In genomic region chr6:2634151-2634964, GRCh38 we compare ENCODE assay signal across 8 cellular contexts.
DNase-seq lines count a peak whose midpoint lies in the region; ATAC-seq, FAIRE-seq and TF ChIP-seq lines count a peak whose summit lies in the region.

No MANE protein-coding gene starts in this region.

- H3K27me3 ChIP-seq in CD8-positive, alpha-beta memory T cell (ENCODE audit: insufficient read depth, low read length, poor library complexity, severe bottlenecking) = no peaks in the 10 kb centered on the region
- no peaks in the 10 kb centered on the region for H3K27me3 ChIP-seq in neuron (ENCODE audit: insufficient read depth, low read length)
- H3K27me3 ChIP-seq in stomach = peaks cover 0 to 5% (median 0%) of the 10 kb centered on the region in 3 donors

- TF ChIP-seq CTCF in LNCAP (IDR thresholded peaks at IDR 0.05) (peak; percentile 92), stomach (IDR thresholded peaks at IDR 0.05) (peak in 6 of 7 experiments; percentile 85 to 99 (median 94))

- no peak for TF ChIP-seq POLR2A in stomach (IDR thresholded peaks at IDR 0.05)

- peak overlapping the region; percentile 26 for H3K4me3 ChIP-seq in CD8-positive, alpha-beta memory T cell (ENCODE audit: low read length)
- H3K4me3 ChIP-seq in neuron (ENCODE audit: low read length) (peak overlapping the region; percentile 36), stomach (peak overlapping the region; percentile 45 to 66 (median 54))

- peaks cover 11% of the 10 kb centered on the region for H3K4me1 ChIP-seq in CD8-positive, alpha-beta memory T cell (ENCODE audit: insufficient read depth, low read length)
- H3K4me1 ChIP-seq in neuron (ENCODE audit: insufficient read depth, low read length) (peaks cover 4% of the 10 kb centered on the region), stomach (peaks cover 9 to 30% (median 22%) of the 10 kb centered on the region in 4 donors)

- POLR2A ChIA-PET in CD8-positive, alpha-beta memory T cell (lab: Charles Lee) = no interaction called here

- peak overlapping the region; percentile 57 to 74 (median 66) for H3K4me3 Mint-ChIP-seq in CD8-positive, alpha-beta memory T cell

- peak; percentile 72 for ATAC-seq in GM21526 (IDR thresholded peaks at IDR 0.05; ENCODE audit: low FRiP score, unreplicated experiment)

- no peaks in the 10 kb centered on the region for H3K9me3 ChIP-seq in CD8-positive, alpha-beta memory T cell (ENCODE audit: low read length)
- H3K9me3 ChIP-seq in neuron (ENCODE audit: low read length) (no peaks in the 10 kb centered on the region), stomach (no peaks in the 10 kb centered on the region)

- H3K27ac ChIP-seq in CD8-positive, alpha-beta memory T cell (ENCODE audit: low read depth, low read length) = no peak overlapping the region
- H3K27ac ChIP-seq in stomach = peak overlapping the region in 4 of 5 donors; percentile 42 to 78 (median 62)

- TF ChIP-seq EP300 in stomach (IDR thresholded peaks at IDR 0.05) = no peak

- no peaks in the 10 kb centered on the region for H3K9me3 Mint-ChIP-seq in CD8-positive, alpha-beta memory T cell

- H3K27me3 Mint-ChIP-seq in CD8-positive, alpha-beta memory T cell = peaks cover 12 to 32% of the 10 kb centered on the region in 2 donors

- no peak for FAIRE-seq in frontal cortex (lab: Jason Lieb, UNC)

- no peaks in the 10 kb centered on the region for H3K36me3 ChIP-seq in CD8-positive, alpha-beta memory T cell (ENCODE audit: insufficient read depth, low read length)
- no peaks in the 10 kb centered on the region for H3K36me3 ChIP-seq in neuron (ENCODE audit: insufficient read depth, low read length)
- H3K36me3 ChIP-seq in stomach = no peaks in the 10 kb centered on the region

- H3K36me3 Mint-ChIP-seq in CD8-positive, alpha-beta memory T cell = no peaks in the 10 kb centered on the region

- intact Hi-C loops in stomach (cut with DNase I; ENCODE audit: low total_unique reads) = loop anchor here (10.0 kb wide), 1 partner anchor 180 kb away; no protein-coding TSS in a partner anchor

- H3K4me1 Mint-ChIP-seq in CD8-positive, alpha-beta memory T cell = peaks cover 0 to 9% (median 4%) of the 10 kb centered on the region in 3 donors

- CTCF ChIA-PET in CD8-positive, alpha-beta memory T cell (lab: Charles Lee) = interaction anchor here (0.6 to 8.7 kb wide), 24 partner anchors 9 to 1072 kb away, joined by 3 to 150 read pairs (median 5); partner anchors contain the start of gene FOXC1

- H3K27ac Mint-ChIP-seq in CD8-positive, alpha-beta memory T cell = no peak overlapping the region

- DNase-seq in CD8-positive, alpha-beta memory T cell = peak; percentile 62 to 80 (median 72)
- peak; percentile 93 for DNase-seq in SHP77 treated with DMSO at 0.1 percent for 48 hours (lab: John Stamatoyannopoulos, UW)
- peak; percentile 71 for DNase-seq in activated gamma-delta T cell treated with anti-CD3 and anti-CD28 coated beads, Interleukin-2, amount 50 U/mL, for 16 hours (ENCODE audit: low read depth)
- peak; percentile 78 to 84 for DNase-seq in frontal cortex (ENCODE audit: low spot score in 2 of 2)
- peak; percentile 84 for DNase-seq in stomach

- 2 to 7% (median 2%) methylated on average over 25 to 65 of the region's 65 CpGs for WGBS in stomach, 5 donors

- peak overlapping the region; percentile 60 for H2AFZ ChIP-seq in neuron (ENCODE audit: low read depth, low read length)
